In genomic region chr14:99523661-99524050, GRCh38 we compare ENCODE assay signal across 1 cellular context.
TF ChIP-seq lines count a peak whose summit lies in the region.

No MANE protein-coding gene starts in this region.

TF ChIP-seq in GM23338, 12 proteins besides CTCF, POLR2A, EP300 and RAD21 (continued from another document):
- no peak for TF ChIP-seq ZNF462 (CRISPR knock-in tag; IDR thresholded peaks at IDR 0.05)
- TF ChIP-seq STAT1 (IDR thresholded peaks at IDR 0.05; ENCODE audit: unreplicated experiment) = no peak
- TF ChIP-seq EZH2phosphoT487 (IDR thresholded peaks at IDR 0.05; ENCODE audit: unreplicated experiment) = no peak
- TF ChIP-seq CREB1 (CRISPR knock-in tag; IDR thresholded peaks at IDR 0.05; ENCODE audit: low read depth) = no peak
- no peak for TF ChIP-seq ZNF331 (CRISPR knock-in tag; IDR thresholded peaks at IDR 0.05; ENCODE audit: low read depth)
- TF ChIP-seq EZH2 (IDR thresholded peaks at IDR 0.05; ENCODE audit: low read depth, unreplicated experiment) = no peak
- TF ChIP-seq POLR2AphosphoS5 (IDR thresholded peaks at IDR 0.05; ENCODE audit: low read depth) = no peak
- no peak for TF ChIP-seq JUNB (IDR thresholded peaks at IDR 0.05; ENCODE audit: unreplicated experiment)
- no peak for TF ChIP-seq ZNF114 (CRISPR knock-in tag; IDR thresholded peaks at IDR 0.05)
